ENCODE assay signal across 9 cellular contexts in the genomic region with DNA sequence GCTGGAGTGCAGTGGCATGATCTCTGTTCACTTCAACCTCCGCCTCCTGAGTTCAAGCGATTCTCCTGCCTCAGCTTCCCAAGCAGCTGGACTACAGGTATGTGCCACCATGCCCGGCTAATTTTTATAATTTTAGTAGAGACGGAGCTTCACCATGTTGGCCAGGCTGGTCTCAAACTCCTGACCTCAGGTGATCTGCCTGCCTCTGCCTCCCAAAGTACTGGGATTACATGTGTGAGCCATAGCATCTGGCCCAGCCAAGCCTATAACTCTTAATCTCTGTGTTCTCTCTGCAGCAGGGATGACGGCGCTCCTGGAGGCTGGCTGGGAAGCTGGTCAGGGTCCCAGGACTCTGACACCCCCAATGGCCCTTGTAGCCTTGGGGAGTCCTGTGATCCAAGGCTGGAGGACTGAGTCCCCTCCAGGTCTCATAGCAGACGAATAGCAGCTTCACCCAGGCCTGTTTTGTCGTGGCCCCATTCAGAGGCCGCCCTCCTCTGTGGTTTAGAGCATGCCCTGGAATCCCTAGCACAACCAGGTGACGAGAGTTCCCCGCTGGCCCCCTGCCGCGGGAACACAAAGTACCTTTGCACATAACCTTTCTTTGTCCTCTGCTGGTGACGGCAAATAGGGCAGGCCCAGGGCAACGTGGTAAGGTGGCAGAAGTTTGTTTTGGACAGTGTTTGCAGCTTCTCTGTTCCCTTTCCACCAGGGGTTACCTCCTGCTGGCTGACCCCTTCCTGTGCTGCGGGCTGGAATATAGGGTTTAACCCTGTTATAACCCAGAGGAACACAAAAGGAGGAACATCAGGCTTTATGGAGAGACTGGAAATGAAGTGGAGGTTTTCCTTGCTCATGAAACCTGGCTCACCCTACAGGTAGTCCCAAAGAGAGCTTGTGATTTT. TPM values are rescaled to one million over a fixed set of nuclear protein-coding genes. Genes with fewer than 3 reads are reported as not detected.
DNase-seq lines count a peak whose midpoint lies in the region; ATAC-seq and TF ChIP-seq lines count a peak whose summit lies in the region.
"Had no signal": no experiment of that assay in that cellular context is flagged by ENCODE, and none has a peak within 500 bp of the region (broad histone marks: within the 10 kb centered on the region; RNA-seq: fewer than 3 reads in every experiment).

No MANE protein-coding gene starts in this region.

- H3K4me3 ChIP-seq in LNCaP clone FGC (ENCODE audit: low read depth, low read length): no peak overlapping the region
- H3K4me3 ChIP-seq in lower leg skin (ENCODE audit: low read depth, poor library complexity, severe bottlenecking): no peak overlapping the region
- H3K4me3 ChIP-seq: dorsolateral prefrontal cortex had no signal

- peak overlapping the region; percentile 64 for H3K4me3 Mint-ChIP-seq in activated naive CD8-positive, alpha-beta T cell

- H3K9me3 Mint-ChIP-seq in activated naive CD8-positive, alpha-beta T cell (ENCODE audit: low read depth): no peaks in the 10 kb centered on the region

- intact Hi-C loops in lower leg skin (cut with DNase I; ENCODE audit: low total_unique reads): no loop called here

- H3K36me3 Mint-ChIP-seq in activated naive CD8-positive, alpha-beta T cell: peaks cover 2% of the 10 kb centered on the region

- WGBS in lower leg skin, 2 donors: 60 to 66% methylated on average over 13 to 16 of the region's 16 CpGs

- H3K4me1 Mint-ChIP-seq in activated naive CD8-positive, alpha-beta T cell (ENCODE audit: low read depth): peaks cover 73% of the 10 kb centered on the region

- peak overlapping the region; percentile 94 for H3K27ac ChIP-seq in 22Rv1

- ATAC-seq in HG02938 (IDR thresholded peaks at IDR 0.05; ENCODE audit: unreplicated experiment) (no peak), GM21390 (IDR thresholded peaks at IDR 0.05; ENCODE audit: unreplicated experiment) (no peak)

- no peak for TF ChIP-seq POLR2A in lower leg skin (IDR thresholded peaks at IDR 0.05)

- H3K27me3 Mint-ChIP-seq in activated naive CD8-positive, alpha-beta T cell: no peaks in the 10 kb centered on the region

- DNase-seq in LNCaP clone FGC (ENCODE audit: low read depth): peak; percentile 83
- DNase-seq in lower leg skin (ENCODE audit: low spot score in 2 of 2): peak; percentile 71 to 94
- no peak for DNase-seq in UCSD-AML1 (lab: John Stamatoyannopoulos, UW; ENCODE audit: unreplicated experiment)
- DNase-seq in COLO829 (ENCODE audit: low spot score): no peak
- DNase-seq: dorsolateral prefrontal cortex had no signal

- H3K27ac Mint-ChIP-seq in activated naive CD8-positive, alpha-beta T cell: peak overlapping the region; percentile 93

- TF ChIP-seq CTCF in 22Rv1 (IDR thresholded peaks at IDR 0.05) (peak; percentile 36), LNCaP clone FGC (IDR thresholded peaks at IDR 0.05; ENCODE audit: control insufficient read depth, extremely low read depth, insufficient read depth) (no peak), lower leg skin (IDR thresholded peaks at IDR 0.05) (no peak)

RNA-seq across cellular contexts. Expression of gene TOB1, which starts 43.0 kb away (rescaled TPM):
- total RNA-seq in lower leg skin: 100 to 1,000 TPM; 130 to 156 (median 142) TPM

Comparison
In these comparisons a context has a peak if more than half of its experiments do, and no peak if none do; other contexts are left out.
1. DNase-seq: peak in LNCaP clone FGC (single experiment) and lower leg skin (2 of 2); none in UCSD-AML1 (single experiment) and COLO829 (single experiment).